In the genomic region with DNA sequence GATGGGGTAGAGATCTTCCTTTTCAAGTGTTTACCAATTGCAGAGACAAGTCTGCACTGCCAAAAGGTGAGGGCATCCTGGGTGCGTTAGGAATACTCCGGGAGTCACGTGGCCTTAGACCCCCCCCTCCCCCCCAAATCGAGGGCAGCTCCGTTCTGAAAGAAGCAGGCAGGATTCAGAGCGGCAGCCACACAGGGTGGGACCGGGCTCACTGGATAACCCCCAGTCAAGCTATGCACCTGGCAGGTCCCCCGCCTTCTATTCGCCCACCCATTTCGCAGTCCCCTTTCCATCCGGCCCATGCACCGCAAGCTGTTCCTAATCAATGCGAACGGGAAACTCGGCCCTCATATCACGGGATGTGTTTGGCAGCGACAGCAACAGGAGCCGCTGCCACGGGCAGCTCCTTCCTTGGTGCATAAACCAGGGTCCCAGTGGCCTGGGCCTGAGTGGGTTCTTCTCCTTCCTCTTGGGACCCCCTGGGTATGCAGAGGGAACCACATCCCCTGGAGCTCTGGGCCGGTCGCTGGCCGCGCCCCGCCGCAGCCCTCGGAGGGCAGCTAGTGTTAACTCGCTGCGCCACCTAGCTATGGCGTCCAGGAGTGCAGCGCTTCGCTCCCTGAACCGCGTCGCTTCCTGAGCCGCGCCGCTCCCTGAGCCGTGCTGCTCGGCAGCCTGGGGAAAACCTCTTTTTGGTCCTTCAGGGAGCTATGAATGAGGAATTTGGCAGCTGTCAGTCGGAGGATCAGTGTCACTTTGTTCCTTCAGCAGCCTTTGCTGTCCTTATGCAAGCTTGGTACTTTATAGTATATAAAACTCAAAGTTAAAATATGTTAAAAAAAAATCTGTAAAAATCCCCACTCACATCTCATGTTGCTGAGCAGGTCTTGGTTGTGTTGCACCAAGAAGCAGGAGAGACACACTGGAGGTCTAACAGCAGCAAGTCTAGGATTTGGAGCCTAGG, we compare ENCODE assay signal across 8 cellular contexts. TPM values are rescaled to one million over a fixed set of nuclear protein-coding genes. Genes with fewer than 3 reads are reported as not detected.
DNase-seq lines count a peak whose midpoint lies in the region; ATAC-seq and TF ChIP-seq lines count a peak whose summit lies in the region.

No MANE protein-coding gene starts in this region.

- POLR2A ChIA-PET in Panc1 (lab: Charles Lee): interaction anchor here (0.6 to 1.7 kb wide), 2 partner anchors 10 to 30 kb away, joined by 4 to 9 read pairs; no protein-coding TSS in a partner anchor

- no TSS peak for BruUV-seq in Panc1 (replicated peaks; lab: Mats Ljungman, UMichigan)

- H3K9ac ChIP-seq in muscle layer of colon (ENCODE audit: low read length): no peak overlapping the region

- H3K4me3 ChIP-seq in Jurkat, Clone E6-1 (ENCODE audit: low read length): peak overlapping the region; percentile 61
- H3K4me3 ChIP-seq in Panc1 (ENCODE audit: low read depth in 2 of 2, low read length in 2 of 2) (peak overlapping the region; percentile 13 to 50), esophagus muscularis mucosa (peak overlapping the region; percentile 43 to 57 (median 50)), muscle layer of colon (ENCODE audit: low read depth in 1 of 2, low read length in 2 of 2) (peak overlapping the region in 1 of 2 donors; percentile 51)

- DNase-seq in GM10266 (ENCODE audit: extremely low spot score): peak; percentile 91
- peak; percentile 59 for DNase-seq in Jurkat, Clone E6-1 (ENCODE audit: low read depth, low spot score)
- peak; percentile 43 for DNase-seq in Panc1 (ENCODE audit: low read depth, low spot score)
- DNase-seq in activated T-helper 1 cell treated with Interleukin-2 at 50 U/mL for 16 hours (ENCODE audit: low read depth): peak; percentile 57
- DNase-seq in esophagus muscularis mucosa (ENCODE audit: extremely low spot score): no peak
- DNase-seq in stimulated activated CD8-positive, alpha-beta memory T cell treated with anti-CD3 and anti-CD28 coated beads, Interleukin-4, amount 100 ng/mL, for 4 hours (ENCODE audit: low read depth in 2 of 2, low spot score in 1 of 2): peak; percentile 44 to 56

- 0% methylated on average over 15 of the region's 40 CpGs for WGBS in esophagus muscularis mucosa

- TF ChIP-seq CTCF in GM10266 (IDR thresholded peaks at IDR 0.05; ENCODE audit: control insufficient read depth, insufficient read depth, low read depth, missing control alignments): peak; percentile 98
- peak; percentile 90 for TF ChIP-seq CTCF in Panc1 (IDR thresholded peaks at IDR 0.05)
- peak; percentile 96 to 98 (median 97) for TF ChIP-seq CTCF in esophagus muscularis mucosa (IDR thresholded peaks at IDR 0.05)

- TF ChIP-seq POLR2A in esophagus muscularis mucosa (IDR thresholded peaks at IDR 0.05; ENCODE audit: low read depth): no peak

- no peak for TF ChIP-seq EP300 in esophagus muscularis mucosa (IDR thresholded peaks at IDR 0.05)

- peaks cover 74% of the 10 kb centered on the region for H3K4me1 ChIP-seq in Panc1 (ENCODE audit: control insufficient read depth, insufficient read depth, low read length)
- H3K4me1 ChIP-seq in esophagus muscularis mucosa: peaks cover 99 to 100% (median 100%) of the 10 kb centered on the region in 4 donors
- peaks cover 97% of the 10 kb centered on the region for H3K4me1 ChIP-seq in muscle layer of colon (ENCODE audit: insufficient read depth, low read length)

- CTCF ChIA-PET in Panc1 (lab: Charles Lee): interaction anchor here (0.5 to 1.5 kb wide), 16 partner anchors 10 to 96 kb away, joined by 3 to 13 read pairs (median 4); no protein-coding TSS in a partner anchor

- H3K36me3 ChIP-seq in Panc1 (ENCODE audit: control insufficient read depth, insufficient read depth, low read length): no peaks in the 10 kb centered on the region
- no peaks in the 10 kb centered on the region for H3K36me3 ChIP-seq in esophagus muscularis mucosa
- no peaks in the 10 kb centered on the region for H3K36me3 ChIP-seq in muscle layer of colon (ENCODE audit: insufficient read depth, low read length)

- H3K27ac ChIP-seq in Panc1 (ENCODE audit: low read length) (peak overlapping the region; percentile 99), esophagus muscularis mucosa (replicated peaks in 1 of 4) (peak overlapping the region; percentile 97 to 98 (median 98)), muscle layer of colon (ENCODE audit: low read depth, low read length) (peak overlapping the region; percentile 84)

- in situ Hi-C loops in Panc1 (cut with HindIII; ENCODE audit: low pct_unique_long_range_greater_than_20kb, low sequenced_read_pairs): no loop called here

- no peaks in the 10 kb centered on the region for H3K9me3 ChIP-seq in Panc1 (ENCODE audit: control insufficient read depth, insufficient read depth, low read depth, low read length)
- H3K9me3 ChIP-seq in esophagus muscularis mucosa: no peaks in the 10 kb centered on the region
- no peaks in the 10 kb centered on the region for H3K9me3 ChIP-seq in muscle layer of colon (ENCODE audit: low read length)

- H3K27me3 ChIP-seq in Panc1 (ENCODE audit: control insufficient read depth, insufficient read depth, low read length) (no peaks in the 10 kb centered on the region), esophagus muscularis mucosa (no peaks in the 10 kb centered on the region), muscle layer of colon (ENCODE audit: control insufficient read depth in 1 of 2, insufficient read depth in 2 of 2, low read length in 2 of 2) (no peaks in the 10 kb centered on the region)

- ATAC-seq in Panc1: peak; percentile 79
- ATAC-seq in GM19324 (IDR thresholded peaks at IDR 0.05; ENCODE audit: low FRiP score, unreplicated experiment): no peak

- intact Hi-C loops in Panc1 (cut with micrococcal nuclease; ENCODE audit: unreplicated experiment): no loop called here
- intact Hi-C loops in esophagus muscularis mucosa (cut with DNase I): loop anchor here (1.0 kb wide), 1 partner anchor 78 kb away; no protein-coding TSS in a partner anchor

RNA-seq across cellular contexts. Expression of gene LYL1, which starts 41.4 kb away (rescaled TPM):
- polyA plus RNA-seq in Jurkat, Clone E6-1 (2012; ENCODE audit: insufficient read depth, insufficient read length): 0.59 TPM
- 0.23 TPM for total RNA-seq in Panc1 (2021; ENCODE audit: unreplicated experiment)
- 0.48 TPM for polyA plus RNA-seq in Panc1 (2012; ENCODE audit: insufficient read length)
- total RNA-seq in esophagus muscularis mucosa: 10 to 100 TPM; 11.9 to 20.2 (median 17.0) TPM

RNA-seq across cellular contexts. Expression of gene TRMT1, which starts 55.3 kb away (rescaled TPM):
- polyA plus RNA-seq in Jurkat, Clone E6-1 (2012; ENCODE audit: insufficient read depth, insufficient read length): 52.9 TPM
- 52.0 TPM for total RNA-seq in Panc1 (2021; ENCODE audit: unreplicated experiment)
- polyA plus RNA-seq in Panc1 (2012; ENCODE audit: insufficient read length): 41.4 TPM
- total RNA-seq in esophagus muscularis mucosa: 10 to 100 TPM; 21.4 to 27.6 (median 26.9) TPM

RNA-seq across cellular contexts. Expression of gene NACC1, which starts 56.8 kb away (rescaled TPM):
- 24.0 TPM for polyA plus RNA-seq in Jurkat, Clone E6-1 (2012; ENCODE audit: insufficient read depth, insufficient read length)
- total RNA-seq in Panc1 (2021; ENCODE audit: unreplicated experiment) (129 TPM), esophagus muscularis mucosa (10 to 100 TPM; 24.5 to 61.6 (median 29.6) TPM)
- 97.8 TPM for polyA plus RNA-seq in Panc1 (2012; ENCODE audit: insufficient read length)

Comparison
In these comparisons a context has a peak if more than half of its experiments do, and no peak if none do; other contexts are left out.
1. RNA of gene LYL1, which starts 41.4 kb away (total RNA-seq): 11.9 to 20.2 TPM in esophagus muscularis mucosa; 0.23 TPM in Panc1 (single experiment); every median in the first group is over 10 times any median in the second.
2. Peak in every context shown above with its lines, with median percentiles within 50 percentile points of each other: CTCF ChIP-seq and H3K27ac ChIP-seq.